ENCODE assay signal across 8 cellular contexts in the genomic region with DNA sequence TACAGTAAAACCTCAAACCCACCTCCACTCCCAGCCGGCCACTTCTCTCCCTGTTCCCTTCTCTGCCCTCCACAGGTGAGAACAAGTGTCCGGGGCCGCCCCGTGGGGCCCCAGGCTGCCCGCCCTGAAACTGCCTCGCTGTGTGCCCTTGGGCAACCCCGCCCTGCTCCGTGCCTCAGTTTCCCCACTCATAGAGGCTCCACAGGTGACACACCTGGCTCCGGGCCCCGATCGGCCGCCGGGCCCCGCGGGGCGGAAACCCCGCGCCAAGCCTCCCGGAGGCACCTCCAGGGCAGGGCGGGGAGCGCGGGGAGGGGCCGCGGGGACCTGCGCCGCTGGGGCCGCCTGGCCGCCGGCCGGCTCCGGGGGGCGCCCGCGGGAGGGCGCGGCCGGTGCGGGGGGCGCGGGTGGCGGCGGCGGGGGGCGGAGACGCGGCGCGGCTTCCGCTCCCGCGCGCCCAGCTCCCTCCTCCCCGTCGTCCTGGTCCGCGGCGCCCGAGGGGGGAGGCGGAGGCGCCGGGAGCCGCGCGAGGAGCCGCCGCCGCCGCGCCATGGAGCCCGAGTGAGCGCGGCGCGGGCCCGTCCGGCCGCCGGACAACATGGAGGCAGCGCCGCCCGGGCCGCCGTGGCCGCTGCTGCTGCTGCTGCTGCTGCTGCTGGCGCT. TPM values are rescaled to one million over a fixed set of nuclear protein-coding genes. Genes with fewer than 3 reads are reported as not detected.
DNase-seq lines count a peak whose midpoint lies in the region; ATAC-seq and TF ChIP-seq lines count a peak whose summit lies in the region.

TSS of gene LRP5 (plus strand) at position 475 of the 663 bp plus-strand sequence. CDS start at position 599, 124 bp downstream.

- DNase-seq in NCI-H774 (lab: John Stamatoyannopoulos, UW) (peak; percentile 28), colonic mucosa (no peak), right lobe of liver (peak in 2 of 3 donors; percentile 55 to 58), suprapubic skin (ENCODE audit: low spot score in 2 of 2) (no peak)

- H3K4me3 ChIP-seq in colonic mucosa (peak within 1 kb of the TSS; percentile 67), right lobe of liver (peak within 1 kb of the TSS; percentile 67 to 75 (median 74)), suprapubic skin (peak within 1 kb of the TSS; percentile 74)

- intact Hi-C loops in colonic mucosa (cut with DNase I) (loop anchor here (10.0 kb wide), 1 partner anchor 73 kb away; no protein-coding TSS in a partner anchor), right lobe of liver (cut with DNase I) (loop anchor here in 1 of 2 donors (10.0 kb wide), 1 partner anchor 73 kb away; no protein-coding TSS in a partner anchor)

- no peak for TF ChIP-seq EP300 in suprapubic skin (IDR thresholded peaks at IDR 0.05)

- WGBS in right lobe of liver (ENCODE audit: insufficient coverage, low coverage, low lambda C conversion rate, missing lambda C conversion rate) = 13% methylated on average over 4 of the region's 85 CpGs
- 20% methylated on average over 15 of the region's 85 CpGs for WGBS in suprapubic skin

- no peaks in the 10 kb centered on the region for H3K9me3 ChIP-seq in ES-I3 (ENCODE audit: control insufficient read depth, insufficient read depth, low read length)
- H3K9me3 ChIP-seq in colonic mucosa = no peaks in the 10 kb centered on the region
- H3K9me3 ChIP-seq in right lobe of liver = no peaks in the 10 kb centered on the region
- no peaks in the 10 kb centered on the region for H3K9me3 ChIP-seq in suprapubic skin

- peaks cover 17% of the 10 kb centered on the region; the same call in 1 of the 2 replicates for H3K4me1 ChIP-seq in ES-I3 (ENCODE audit: insufficient read depth, low read length)
- peaks cover 18% of the 10 kb centered on the region for H3K4me1 ChIP-seq in colonic mucosa
- H3K4me1 ChIP-seq in right lobe of liver = peaks cover 0 to 25% (median 14%) of the 10 kb centered on the region in 4 donors
- peaks cover 36% of the 10 kb centered on the region for H3K4me1 ChIP-seq in suprapubic skin

- H3K9ac ChIP-seq in ES-I3 (ENCODE audit: low read depth, low read length) (peak within 1 kb of the TSS; percentile 83), colonic mucosa (ENCODE audit: low read depth in 2 of 2, low read length in 2 of 2) (peak within 1 kb of the TSS; percentile 95 to 96)

- H3K27ac ChIP-seq in 22Rv1 (peak within 1 kb of the TSS; percentile 60), colonic mucosa (peak within 1 kb of the TSS; percentile 71), right lobe of liver (peak within 1 kb of the TSS; percentile 93 to 95 (median 94)), suprapubic skin (peak within 1 kb of the TSS; percentile 83)

- TF ChIP-seq POLR2A in right lobe of liver (IDR thresholded peaks at IDR 0.05) (peak; percentile 56), suprapubic skin (IDR thresholded peaks at IDR 0.05) (no peak), GM18505 (IDR thresholded peaks at IDR 0.05; ENCODE audit: borderline replicate concordance, extremely low read depth, insufficient read depth, insufficient read length) (no peak)

- peak in 3 of 4 donors; percentile 8 to 15 (median 12) for ATAC-seq in right lobe of liver
- no peak for ATAC-seq in HG02970 (IDR thresholded peaks at IDR 0.05; ENCODE audit: low FRiP score, unreplicated experiment)
- ATAC-seq in GM18505 (IDR thresholded peaks at IDR 0.05; ENCODE audit: unreplicated experiment) = no peak

- H3K36me3 ChIP-seq in ES-I3 (ENCODE audit: insufficient read depth, low read length) (no peaks in the 10 kb centered on the region), colonic mucosa (no peaks in the 10 kb centered on the region), right lobe of liver (no peaks in the 10 kb centered on the region), suprapubic skin (no peaks in the 10 kb centered on the region)

- TF ChIP-seq CTCF in 22Rv1 (IDR thresholded peaks at IDR 0.05) (no peak), colonic mucosa (IDR thresholded peaks at IDR 0.05) (no peak), right lobe of liver (IDR thresholded peaks at IDR 0.05) (no peak), suprapubic skin (IDR thresholded peaks at IDR 0.05) (no peak)

- H3K27me3 ChIP-seq in colonic mucosa (no peaks in the 10 kb centered on the region), right lobe of liver (no peaks in the 10 kb centered on the region), suprapubic skin (no peaks in the 10 kb centered on the region)

RNA-seq across cellular contexts. Expression of gene LRP5, which starts in this region (rescaled TPM):
- total RNA-seq in colonic mucosa = 100 to 1,000 TPM in 1 of 2 donors, 10 to 100 TPM in 1; 81.0 to 110 TPM
- total RNA-seq in right lobe of liver = 100 to 1,000 TPM in 2 of 6 experiments, 10 to 100 TPM in 4; 74.4 to 120 (median 88.2) TPM
- total RNA-seq in suprapubic skin = 10 to 100 TPM; 27.3 to 60.1 (median 35.0) TPM

Comparison
In these comparisons a context has a peak if more than half of its experiments do, and no peak if none do; other contexts are left out.
1. DNase-seq: peak in NCI-H774 (single experiment) and right lobe of liver (2 of 3); none in colonic mucosa (single experiment) and suprapubic skin (0 of 2).
2. ATAC-seq: peak in right lobe of liver (3 of 4); none in HG02970 (single experiment) and GM18505 (single experiment).
3. Peak in every context shown above with its lines, with median percentiles within 50 percentile points of each other: H3K27ac ChIP-seq and H3K4me3 ChIP-seq.